In genomic region chr15:61314443-61314842, GRCh38 we compare ENCODE assay signal across 25 cellular contexts.
"Had no signal": no experiment of that assay in that cellular context is flagged by ENCODE, and none has a peak within 500 bp of the region (broad histone marks: within the 10 kb centered on the region; RNA-seq: fewer than 3 reads in every experiment).

No MANE protein-coding gene starts in this region.

- H3K4me1 Mint-ChIP-seq: naive thymus-derived CD4-positive, alpha-beta T cell; stimulated activated naive B cell treated with anti-CD40 and anti-IgM and Interleukin-4, amounts not matched to agents 10 μg/mL and 1 μg/mL and 100 μg/mL, for 72 hours had no signal

- H3K9me3 Mint-ChIP-seq: natural killer cell treated with Interleukin-12 subunit alpha and Interleukin-12 subunit beta and Interleukin-15 and Interleukin-18, amount 100 ng/mL, for 72 hours had no signal

- H3K4me3 ChIP-seq: hepatocyte, left ventricle myocardium inferior, lung, mucosa of descending colon, ovary, right atrium auricular region, skin epidermis, stomach, testis, tibial artery, upper lobe of right lung had no signal

- H3K36me3 ChIP-seq: left ventricle myocardium inferior, ovary, right atrium auricular region, stomach, tibial artery, upper lobe of right lung had no signal

- H3K36me3 Mint-ChIP-seq: naive thymus-derived CD4-positive, alpha-beta T cell; natural killer cell treated with Interleukin-12 subunit alpha and Interleukin-12 subunit beta and Interleukin-15 and Interleukin-18, amount 100 ng/mL, for 72 hours; stimulated activated naive B cell treated with anti-CD40 and anti-IgM and Interleukin-4, amounts not matched to agents 10 μg/mL and 1 μg/mL and 100 μg/mL, for 72 hours had no signal

- DNase-seq: kidney glomerular epithelial cell; left colon; left ventricle myocardium inferior; midbrain; mucosa of descending colon; naive thymus-derived CD4-positive, alpha-beta T cell; ovary; stimulated activated CD4-positive, alpha-beta T cell treated with anti-CD3 and anti-CD28 coated beads, Interleukin-12 subunit alpha, Interleukin-12 subunit beta, amount 100 ng/mL, for 4 hours; stimulated activated CD4-positive, alpha-beta T cell treated with anti-CD3 and anti-CD28 coated beads, Interleukin-15, amount 100 ng/mL, for 24 hours; stimulated activated CD4-positive, alpha-beta T cell treated with anti-CD3 and anti-CD28 coated beads, Interleukin-2, amount 100 ng/mL, for 24 hours; stimulated activated CD4-positive, alpha-beta T cell treated with anti-CD3 and anti-CD28 coated beads, Interleukin-4, amount 100 ng/mL, for 1 hour; stimulated activated naive B cell treated with anti-CD40 and anti-IgM and Interleukin-4, amounts not matched to agents 10 μg/mL and 1 μg/mL and 100 μg/mL, for 72 hours; stimulated activated naive CD8-positive, alpha-beta T cell treated with anti-CD3 and anti-CD28 coated beads, Interleukin-15, Interleukin-2, amounts not matched to agents 100 U/mL and 50 U/mL, for 24 hours; stomach; testis; tibial artery; trophoblast cell; upper lobe of right lung had no signal

- H3K4me2 ChIP-seq: hepatocyte had no signal

- ATAC-seq: left colon; mucosa of descending colon; naive thymus-derived CD4-positive, alpha-beta T cell; natural killer cell treated with Interleukin-12 subunit alpha and Interleukin-12 subunit beta and Interleukin-15 and Interleukin-18, amount 100 ng/mL, for 72 hours; sciatic nerve; stimulated activated naive B cell treated with anti-CD40 and anti-IgM and Interleukin-4, amounts not matched to agents 10 μg/mL and 1 μg/mL and 100 μg/mL, for 72 hours; stimulated activated naive CD8-positive, alpha-beta T cell treated with anti-CD3 and anti-CD28 coated beads, Interleukin-15, Interleukin-2, amounts not matched to agents 100 U/mL and 50 U/mL, for 24 hours; upper lobe of right lung had no signal

- H3K4me1 ChIP-seq: left ventricle myocardium inferior, right atrium auricular region, stomach, testis, tibial artery, upper lobe of right lung had no signal

- H3K27ac Mint-ChIP-seq: naive thymus-derived CD4-positive, alpha-beta T cell; natural killer cell treated with Interleukin-12 subunit alpha and Interleukin-12 subunit beta and Interleukin-15 and Interleukin-18, amount 100 ng/mL, for 72 hours; progenitor cell of endocrine pancreas; stimulated activated naive B cell treated with anti-CD40 and anti-IgM and Interleukin-4, amounts not matched to agents 10 μg/mL and 1 μg/mL and 100 μg/mL, for 72 hours had no signal

- H3K27me3 ChIP-seq: hepatocyte, ovary, right atrium auricular region, stomach, testis, upper lobe of right lung had no signal

- H3K9me3 ChIP-seq: left ventricle myocardium inferior, mucosa of descending colon, ovary, right atrium auricular region, stomach, testis, tibial artery, upper lobe of right lung had no signal

- H3K79me2 ChIP-seq: hepatocyte had no signal

- H2AFZ ChIP-seq: hepatocyte had no signal

- H3K4me3 Mint-ChIP-seq: naive thymus-derived CD4-positive, alpha-beta T cell; natural killer cell treated with Interleukin-12 subunit alpha and Interleukin-12 subunit beta and Interleukin-15 and Interleukin-18, amount 100 ng/mL, for 72 hours; stimulated activated naive B cell treated with anti-CD40 and anti-IgM and Interleukin-4, amounts not matched to agents 10 μg/mL and 1 μg/mL and 100 μg/mL, for 72 hours had no signal

- H3K27ac ChIP-seq: hepatocyte, left ventricle myocardium inferior, ovary, right atrium auricular region, skin epidermis, stomach, testis, tibial artery, upper lobe of right lung had no signal

- H3K27me3 Mint-ChIP-seq: stimulated activated naive B cell treated with anti-CD40 and anti-IgM and Interleukin-4, amounts not matched to agents 10 μg/mL and 1 μg/mL and 100 μg/mL, for 72 hours had no signal
